In the genomic region with DNA sequence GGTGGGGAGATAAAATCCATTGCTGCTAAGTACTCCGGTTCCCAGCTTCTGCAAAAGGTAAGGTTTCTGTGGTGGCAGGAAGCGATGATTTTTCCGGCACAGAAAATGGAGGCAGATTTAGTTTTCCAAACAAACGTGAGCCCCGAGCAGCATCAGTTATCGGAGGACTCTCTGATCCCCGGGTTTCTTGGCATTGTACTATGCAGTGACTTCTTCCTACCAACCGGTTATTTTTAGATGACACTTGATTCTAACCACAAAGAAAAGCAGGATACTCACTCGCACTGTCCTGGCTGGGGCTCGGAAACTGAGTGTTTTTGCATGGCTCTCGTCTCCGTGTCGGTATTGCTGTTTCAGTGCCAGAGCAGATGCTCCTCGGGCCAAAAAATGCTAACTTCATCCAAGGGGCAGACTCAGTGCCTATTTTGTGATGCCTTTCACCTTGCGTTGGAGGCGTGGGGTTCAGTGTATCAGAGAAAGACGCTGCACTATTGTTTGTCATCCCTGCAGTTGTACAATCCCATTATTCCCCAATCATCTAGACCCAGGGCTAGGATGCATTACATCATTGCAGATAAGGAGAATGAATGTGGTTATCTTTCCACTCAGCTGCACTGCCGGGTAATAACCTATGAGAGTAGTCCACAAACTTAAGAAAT, we compare ENCODE assay signal across 9 cellular contexts. TPM values are rescaled to one million over a fixed set of nuclear protein-coding genes. Genes with fewer than 3 reads are reported as not detected.
DNase-seq lines count a peak whose midpoint lies in the region; ATAC-seq and TF ChIP-seq lines count a peak whose summit lies in the region.
"Had no signal": no experiment of that assay in that cellular context is flagged by ENCODE, and none has a peak within 500 bp of the region (broad histone marks: within the 10 kb centered on the region; RNA-seq: fewer than 3 reads in every experiment).

No MANE protein-coding gene starts in this region.

- H3K9ac ChIP-seq in parathyroid adenoma, result no peak overlapping the region

- H3K79me2 ChIP-seq in parathyroid adenoma, result no peaks in the 10 kb centered on the region

- H3K4me3 ChIP-seq in parathyroid adenoma (ENCODE audit: low read depth, low read length), result peak overlapping the region; percentile 40

- peak overlapping the region; percentile 84 for H2AFZ ChIP-seq in parathyroid adenoma

- no peak for TF ChIP-seq CTCF in parathyroid adenoma (IDR thresholded peaks at IDR 0.05)

- peak overlapping the region; percentile 52 for H3K27ac ChIP-seq in parathyroid adenoma

- H3K36me3 ChIP-seq in parathyroid adenoma (ENCODE audit: control insufficient read depth, insufficient read depth, low read length), result no peaks in the 10 kb centered on the region

- DNase-seq in Daoy (ENCODE audit: low read depth) (peak; percentile 10), NCI-H526 treated with DMSO at 0.1 percent for 48 hours (lab: John Stamatoyannopoulos, UW) (peak; percentile 23), Right ventricle myocardium superior (no peak), superior temporal gyrus (ENCODE audit: extremely low spot score) (no peak), T-helper 9 cell (no peak), NOMO-1 treated with DMSO at 0.1 percent for 48 hours (lab: John Stamatoyannopoulos, UW; ENCODE audit: unreplicated experiment) (no peak)
- DNase-seq: activated CD8-positive, alpha-beta memory T cell treated with anti-CD3 and anti-CD28 coated beads, Interleukin-2, amount 50 U/mL, for 48 hours had no signal

- intact Hi-C loops in Right ventricle myocardium superior (cut with DNase I), result no loop called here

- no peaks in the 10 kb centered on the region for H3K9me3 ChIP-seq in parathyroid adenoma (ENCODE audit: control insufficient read depth, low read length)

- ATAC-seq in Right ventricle myocardium superior (ENCODE audit: poor library complexity) (peak; percentile 31), GM21717 (IDR thresholded peaks at IDR 0.05; ENCODE audit: unreplicated experiment) (no peak)

- no peaks in the 10 kb centered on the region for H3K27me3 ChIP-seq in parathyroid adenoma (ENCODE audit: control insufficient read depth, insufficient read depth, low read length)

- peak overlapping the region; percentile 65 for H3K4me2 ChIP-seq in parathyroid adenoma (ENCODE audit: low read length)

- H3K4me1 ChIP-seq in parathyroid adenoma, result peaks cover 16% of the 10 kb centered on the region

RNA-seq across cellular contexts. Expression of a gene that starts 1.3 kb away (rescaled TPM):
- total RNA-seq in Daoy (2014; rRNA removed; shearing (Covaris generic)), result 1.3 and 2.0 TPM in 2 replicates
- total RNA-seq in Right ventricle myocardium superior, result 35.5 TPM

Comparison
In these comparisons a context has a peak if more than half of its experiments do, and no peak if none do; other contexts are left out.
1. DNase-seq: peak in Daoy (single experiment) and NCI-H526 treated with DMSO at 0.1 percent for 48 hours (single experiment); none in Right ventricle myocardium superior (single experiment), superior temporal gyrus (single experiment), T-helper 9 cell (single experiment) and NOMO-1 treated with DMSO at 0.1 percent for 48 hours (single experiment).
2. RNA of a gene that starts 1.3 kb away (total RNA-seq): 35.5 TPM in Right ventricle myocardium superior (single experiment); 1.3 to 2.0 TPM in Daoy; every median in the first group is over 10 times any median in the second.